9 cellular contexts compared by ENCODE assay signal in genomic region chr17:15260376-15261062, GRCh38. TPM values are rescaled to one million over a fixed set of nuclear protein-coding genes. Genes with fewer than 3 reads are reported as not detected.
DNase-seq lines count a peak whose midpoint lies in the region; ATAC-seq and TF ChIP-seq lines count a peak whose summit lies in the region.
"Had no signal": no experiment of that assay in that cellular context is flagged by ENCODE, and none has a peak within 500 bp of the region (broad histone marks: within the 10 kb centered on the region; RNA-seq: fewer than 3 reads in every experiment).

No MANE protein-coding gene starts in this region.

- H3K27ac ChIP-seq in effector memory CD4-positive, alpha-beta T cell (ENCODE audit: insufficient read depth, low read length, poor library complexity, severe bottlenecking) = no peak overlapping the region
- H3K27ac ChIP-seq in lung (ENCODE audit: low read depth in 1 of 2, low read length in 1 of 2) = peak overlapping the region; percentile 87

- 1% methylated on average over 51 to 59 of the region's 59 CpGs for WGBS in lung, 2 donors

- ATAC-seq in GM19463 (IDR thresholded peaks at IDR 0.05; ENCODE audit: unreplicated experiment) = peak; percentile 57
- ATAC-seq in lung (ENCODE audit: insufficient read depth, low FRiP score) = peak; percentile 87
- ATAC-seq in GM21360 (IDR thresholded peaks at IDR 0.05; ENCODE audit: unreplicated experiment) = no peak

- DNase-seq in BE2C (peak; percentile 85), NCI-H2196 treated with DMSO at 0.1 percent for 48 hours (lab: John Stamatoyannopoulos, UW; ENCODE audit: unreplicated experiment) (peak; percentile 22), lung (ENCODE audit: low spot score) (peak; percentile 82)
- peak; percentile 4 to 5 for DNase-seq in activated CD4-positive, alpha-beta T cell treated with anti-CD3 and anti-CD28 coated beads, Interleukin-2, amount 50 U/mL, for 4 hours
- peak; percentile 4 to 11 (median 10) for DNase-seq in effector memory CD4-positive, alpha-beta T cell
- peak; percentile 32 for DNase-seq in stimulated activated CD4-positive, alpha-beta T cell treated with anti-CD3 and anti-CD28 coated beads, Interleukin-4, amount 100 ng/mL, for 24 hours

- no peaks in the 10 kb centered on the region for H3K36me3 ChIP-seq in BE2C
- no peaks in the 10 kb centered on the region for H3K36me3 ChIP-seq in effector memory CD4-positive, alpha-beta T cell (ENCODE audit: control insufficient read depth, insufficient read depth, low read length)
- H3K36me3 ChIP-seq in lung (ENCODE audit: control insufficient read depth in 2 of 2, insufficient read depth in 2 of 2, low read length in 2 of 2) = peaks cover 11 to 16% of the 10 kb centered on the region in 2 donors

- TF ChIP-seq CTCF in BE2C (IDR thresholded peaks at IDR 0.05; ENCODE audit: low read depth, low read length) (peak; percentile 40), lung (IDR thresholded peaks at IDR 0.05; ENCODE audit: control extremely low read depth, extremely low read depth) (peak; percentile 75)

- H3K27me3 ChIP-seq in BE2C (no peaks in the 10 kb centered on the region), lung (ENCODE audit: control insufficient read depth, insufficient read depth) (no peaks in the 10 kb centered on the region)
- H3K27me3 ChIP-seq in effector memory CD4-positive, alpha-beta T cell (replicated peaks; ENCODE audit: control insufficient read depth, insufficient read depth, low read length, poor library complexity, severe bottlenecking) = peaks cover 20% of the 10 kb centered on the region

- H3K4me1 ChIP-seq in BE2C = peaks cover 4% of the 10 kb centered on the region
- no peaks in the 10 kb centered on the region for H3K4me1 ChIP-seq in effector memory CD4-positive, alpha-beta T cell (ENCODE audit: control insufficient read depth, insufficient read depth, low read length, poor library complexity, severe bottlenecking)
- peaks cover 9 to 15% of the 10 kb centered on the region in 2 donors for H3K4me1 ChIP-seq in lung (ENCODE audit: control insufficient read depth in 2 of 2, insufficient read depth in 2 of 2, low read length in 2 of 2)

- no peaks in the 10 kb centered on the region for H3K9me3 ChIP-seq in BE2C
- no peaks in the 10 kb centered on the region for H3K9me3 ChIP-seq in effector memory CD4-positive, alpha-beta T cell (ENCODE audit: control insufficient read depth, low read length)
- H3K9me3 ChIP-seq in lung (ENCODE audit: control insufficient read depth in 2 of 2, insufficient read depth in 1 of 2, low read length in 1 of 2) = no peaks in the 10 kb centered on the region

- peak overlapping the region; percentile 76 for H3K4me3 ChIP-seq in BE2C (ENCODE audit: low read depth, low read length)
- H3K4me3 ChIP-seq in effector memory CD4-positive, alpha-beta T cell (ENCODE audit: insufficient read depth, low read depth, low read length, poor library complexity, severe bottlenecking) = peak overlapping the region; percentile 41
- peak overlapping the region; percentile 77 for H3K4me3 ChIP-seq in lung

RNA-seq across cellular contexts. Expression of gene PMP22, which starts 4.6 kb away (rescaled TPM):
- 71.2 TPM for polyA plus RNA-seq in BE2C (2012; ENCODE audit: insufficient read depth, insufficient read length, low read depth)
- 100 to 1,000 TPM; 113 to 163 TPM for total RNA-seq in lung
- 100 to 1,000 TPM in 1 of 2 donors, 10 to 100 TPM in 1; 78.1 to 168 TPM for polyA plus RNA-seq in lung
- total RNA-seq: T-helper 1 cell treated with Interleukin-12 subunit alpha and Interleukin-12 subunit beta and Interleukin-4 antibody, amounts not matched to agents 30 ng/mL and 1 ng/mL, for 36 hours had no signal

Comparison
In these comparisons a context has a peak if more than half of its experiments do, and no peak if none do; other contexts are left out.
1. DNase-seq: peak in every context shown above with its lines; median percentile 85 in BE2C; 82 in lung; 32 in stimulated activated CD4-positive, alpha-beta T cell treated with anti-CD3 and anti-CD28 coated beads, Interleukin-4, amount 100 ng/mL, for 24 hours; 22 in NCI-H2196 treated with DMSO at 0.1 percent for 48 hours; 10 in effector memory CD4-positive, alpha-beta T cell; 4 in activated CD4-positive, alpha-beta T cell treated with anti-CD3 and anti-CD28 coated beads, Interleukin-2, amount 50 U/mL, for 4 hours.